In the genomic region with DNA sequence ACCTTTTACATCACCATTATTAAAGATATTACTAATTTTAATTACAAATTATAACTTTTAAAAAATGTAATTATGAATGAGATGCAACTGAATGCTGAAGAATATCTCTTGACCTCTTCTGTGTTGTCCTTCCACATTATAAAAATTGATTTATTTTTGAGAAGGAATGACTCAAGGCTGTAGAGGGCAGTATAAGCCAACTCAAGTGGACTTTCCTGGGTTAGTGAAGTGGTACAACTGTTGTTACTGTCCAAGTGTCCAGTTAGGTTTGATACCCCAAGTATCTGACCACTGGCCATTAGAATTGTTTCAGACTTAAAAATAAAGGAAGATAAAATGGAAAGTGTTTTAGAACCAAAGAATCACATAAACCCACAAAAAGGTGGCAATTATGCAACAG, we compare ENCODE assay signal across 1 cellular context.
TF ChIP-seq lines count a peak whose summit lies in the region.

No MANE protein-coding gene starts in this region.

TF ChIP-seq in WTC11, 78 proteins besides CTCF, POLR2A, EP300 and RAD21 (continued from another document):
- TF ChIP-seq, protein P1, sequence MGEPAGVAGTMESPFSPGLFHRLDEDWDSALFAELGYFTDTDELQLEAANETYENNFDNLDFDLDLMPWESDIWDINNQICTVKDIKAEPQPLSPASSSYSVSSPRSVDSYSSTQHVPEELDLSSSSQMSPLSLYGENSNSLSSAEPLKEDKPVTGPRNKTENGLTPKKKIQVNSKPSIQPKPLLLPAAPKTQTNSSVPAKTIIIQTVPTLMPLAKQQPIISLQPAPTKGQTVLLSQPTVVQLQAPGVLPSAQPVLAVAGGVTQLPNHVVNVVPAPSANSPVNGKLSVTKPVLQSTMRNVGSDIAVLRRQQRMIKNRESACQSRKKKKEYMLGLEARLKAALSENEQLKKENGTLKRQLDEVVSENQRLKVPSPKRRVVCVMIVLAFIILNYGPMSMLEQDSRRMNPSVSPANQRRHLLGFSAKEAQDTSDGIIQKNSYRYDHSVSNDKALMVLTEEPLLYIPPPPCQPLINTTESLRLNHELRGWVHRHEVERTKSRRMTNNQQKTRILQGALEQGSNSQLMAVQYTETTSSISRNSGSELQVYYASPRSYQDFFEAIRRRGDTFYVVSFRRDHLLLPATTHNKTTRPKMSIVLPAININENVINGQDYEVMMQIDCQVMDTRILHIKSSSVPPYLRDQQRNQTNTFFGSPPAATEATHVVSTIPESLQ (CRISPR knock-in tag; IDR thresholded peaks at IDR 0.05): no peak
- TF ChIP-seq OVOL2 (CRISPR knock-in tag; IDR thresholded peaks at IDR 0.05; ENCODE audit: borderline replicate concordance): no peak
- TF ChIP-seq CDX4 (CRISPR knock-in tag; IDR thresholded peaks at IDR 0.05; ENCODE audit: borderline replicate concordance): no peak
- TF ChIP-seq ZNF317 (CRISPR knock-in tag; IDR thresholded peaks at IDR 0.05; ENCODE audit: borderline replicate concordance, low read depth): no peak
- TF ChIP-seq FOXK1 (CRISPR knock-in tag; IDR thresholded peaks at IDR 0.05): no peak
- TF ChIP-seq, protein P2, sequence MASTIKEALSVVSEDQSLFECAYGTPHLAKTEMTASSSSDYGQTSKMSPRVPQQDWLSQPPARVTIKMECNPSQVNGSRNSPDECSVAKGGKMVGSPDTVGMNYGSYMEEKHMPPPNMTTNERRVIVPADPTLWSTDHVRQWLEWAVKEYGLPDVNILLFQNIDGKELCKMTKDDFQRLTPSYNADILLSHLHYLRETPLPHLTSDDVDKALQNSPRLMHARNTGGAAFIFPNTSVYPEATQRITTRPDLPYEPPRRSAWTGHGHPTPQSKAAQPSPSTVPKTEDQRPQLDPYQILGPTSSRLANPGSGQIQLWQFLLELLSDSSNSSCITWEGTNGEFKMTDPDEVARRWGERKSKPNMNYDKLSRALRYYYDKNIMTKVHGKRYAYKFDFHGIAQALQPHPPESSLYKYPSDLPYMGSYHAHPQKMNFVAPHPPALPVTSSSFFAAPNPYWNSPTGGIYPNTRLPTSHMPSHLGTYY (CRISPR knock-in tag; IDR thresholded peaks at IDR 0.05): no peak
- TF ChIP-seq IRF2 (CRISPR knock-in tag; IDR thresholded peaks at IDR 0.05; ENCODE audit: borderline replicate concordance, low read depth): no peak
- TF ChIP-seq EMX1 (CRISPR knock-in tag; IDR thresholded peaks at IDR 0.05): no peak
- TF ChIP-seq, protein P3, sequence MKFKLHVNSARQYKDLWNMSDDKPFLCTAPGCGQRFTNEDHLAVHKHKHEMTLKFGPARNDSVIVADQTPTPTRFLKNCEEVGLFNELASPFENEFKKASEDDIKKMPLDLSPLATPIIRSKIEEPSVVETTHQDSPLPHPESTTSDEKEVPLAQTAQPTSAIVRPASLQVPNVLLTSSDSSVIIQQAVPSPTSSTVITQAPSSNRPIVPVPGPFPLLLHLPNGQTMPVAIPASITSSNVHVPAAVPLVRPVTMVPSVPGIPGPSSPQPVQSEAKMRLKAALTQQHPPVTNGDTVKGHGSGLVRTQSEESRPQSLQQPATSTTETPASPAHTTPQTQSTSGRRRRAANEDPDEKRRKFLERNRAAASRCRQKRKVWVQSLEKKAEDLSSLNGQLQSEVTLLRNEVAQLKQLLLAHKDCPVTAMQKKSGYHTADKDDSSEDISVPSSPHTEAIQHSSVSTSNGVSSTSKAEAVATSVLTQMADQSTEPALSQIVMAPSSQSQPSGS (CRISPR knock-in tag; IDR thresholded peaks at IDR 0.05; ENCODE audit: borderline replicate concordance, low read depth): no peak
- no peak for TF ChIP-seq NR3C1 (CRISPR knock-in tag; conservative IDR thresholded peaks at IDR 0.05; ENCODE audit: low read depth)
- TF ChIP-seq, protein P4, sequence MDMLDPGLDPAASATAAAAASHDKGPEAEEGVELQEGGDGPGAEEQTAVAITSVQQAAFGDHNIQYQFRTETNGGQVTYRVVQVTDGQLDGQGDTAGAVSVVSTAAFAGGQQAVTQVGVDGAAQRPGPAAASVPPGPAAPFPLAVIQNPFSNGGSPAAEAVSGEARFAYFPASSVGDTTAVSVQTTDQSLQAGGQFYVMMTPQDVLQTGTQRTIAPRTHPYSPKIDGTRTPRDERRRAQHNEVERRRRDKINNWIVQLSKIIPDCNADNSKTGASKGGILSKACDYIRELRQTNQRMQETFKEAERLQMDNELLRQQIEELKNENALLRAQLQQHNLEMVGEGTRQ (CRISPR knock-in tag; IDR thresholded peaks at IDR 0.05): no peak
TF ChIP-seq in WTC11: peak in this region for 0.
